Comparison of ENCODE assay signal across 1 cellular context in genomic region chr2:119469131-119469530, GRCh38.
TF ChIP-seq lines count a peak whose summit lies in the region.

No MANE protein-coding gene starts in this region.

TF ChIP-seq in H1, 55 proteins besides CTCF, POLR2A, EP300 and RAD21 (continued from another document):
- TF ChIP-seq MAX (IDR thresholded peaks at IDR 0.05) (no peak), RFX5 (IDR thresholded peaks at IDR 0.05; ENCODE audit: borderline replicate concordance, low read depth, low read length) (no peak), KDM4A (IDR thresholded peaks at IDR 0.05; ENCODE audit: low read depth, low read length, severe bottlenecking) (no peak), SP2 (IDR thresholded peaks at IDR 0.05; ENCODE audit: low read length) (no peak), POLR2AphosphoS5 (IDR thresholded peaks at IDR 0.05; ENCODE audit: low read depth, low read length) (no peak), GTF2F1 (IDR thresholded peaks at IDR 0.05; ENCODE audit: borderline replicate concordance, low read depth, low read length) (no peak), ZNF274 (IDR thresholded peaks at IDR 0.05; ENCODE audit: borderline replicate concordance, extremely low read depth, low read length) (no peak), TAF7 (optimal IDR thresholded peaks at IDR 0.05; ENCODE audit: borderline replicate concordance, low read depth, low read length) (no peak)
